ENCODE assay signal across 8 cellular contexts in genomic region chr1:144523661-144524407, GRCh38.
DNase-seq lines count a peak whose midpoint lies in the region; ATAC-seq and TF ChIP-seq lines count a peak whose summit lies in the region.
"Not testable (repeated sequence)": the region's sequence is repeated elsewhere in the genome, so short reads cannot be mapped to it uniquely, and the experiment has no call there.

No MANE protein-coding gene starts in this region.

- not testable (repeated sequence) for H3K9me3 ChIP-seq in left ventricle myocardium inferior (replicated peaks)

- H3K27ac Mint-ChIP-seq in brain, result peak overlapping the region in 3 of 5 experiments; percentile 77 to 100 (median 99)
- peak overlapping the region; percentile 91 for H3K27ac Mint-ChIP-seq in osteocyte (ENCODE audit: unreplicated experiment)

- ATAC-seq in GM18508 (IDR thresholded peaks at IDR 0.05; ENCODE audit: insufficient read depth, unreplicated experiment) (peak; percentile 90), HG02678 (IDR thresholded peaks at IDR 0.05; ENCODE audit: unreplicated experiment) (peak; percentile 63)

- H3K27me3 ChIP-seq in left ventricle myocardium inferior (ENCODE audit: low read depth), result peaks cover 19% of the 10 kb centered on the region

- not testable (repeated sequence) for H3K4me3 ChIP-seq in left ventricle myocardium inferior

- not testable (repeated sequence) for H3K4me1 Mint-ChIP-seq in brain; osteocyte (ENCODE audit: unreplicated experiment)

- intact Hi-C loops in left ventricle myocardium inferior (cut with micrococcal nuclease), result not testable (repeated sequence)

- H3K36me3 ChIP-seq in left ventricle myocardium inferior, result not testable (repeated sequence)

- peak; percentile 88 to 90 for DNase-seq in NCI-H2081 (lab: John Stamatoyannopoulos, UW)
- peak; percentile 74 for DNase-seq in activated CD4-positive, alpha-beta T cell treated with anti-CD3 and anti-CD28 coated beads for 48 hours
- peak; percentile 11 for DNase-seq in left ventricle myocardium inferior
- not testable (repeated sequence) for DNase-seq in osteocyte (ENCODE audit: extremely low spot score, unreplicated experiment)
- peak in 34 of 49 donors; percentile 2 to 84 (median 41) for DNase-seq in substantia nigra (lab: John Stamatoyannopoulos, UW)

- not testable (repeated sequence) for TF ChIP-seq CTCF in brain (conservative IDR thresholded peaks at IDR 0.05); left ventricle myocardium inferior (IDR thresholded peaks at IDR 0.05; ENCODE audit: borderline replicate concordance); osteocyte (IDR thresholded peaks at IDR 0.05)

- not testable (repeated sequence) for H3K36me3 Mint-ChIP-seq in brain; osteocyte (ENCODE audit: unreplicated experiment)

- not testable (repeated sequence) for H3K27me3 Mint-ChIP-seq in brain; osteocyte (ENCODE audit: unreplicated experiment)

- not testable (repeated sequence) for H3K27ac ChIP-seq in left ventricle myocardium inferior (replicated peaks); substantia nigra (ENCODE audit: low read depth, low read length, poor library complexity, severe bottlenecking)

- not testable (repeated sequence) for H3K9me3 Mint-ChIP-seq in brain; osteocyte (ENCODE audit: unreplicated experiment)

- H3K4me1 ChIP-seq in left ventricle myocardium inferior, result not testable (repeated sequence)

- H3K4me3 Mint-ChIP-seq in brain (peak overlapping the region in 4 of 5 experiments; percentile 49 to 85 (median 72)), osteocyte (ENCODE audit: unreplicated experiment) (peak overlapping the region; percentile 71)
